In genomic region chr2:158926478-158926948, GRCh38 we compare ENCODE assay signal across 12 cellular contexts. TPM values are rescaled to one million over a fixed set of nuclear protein-coding genes. Genes with fewer than 3 reads are reported as not detected.
DNase-seq lines count a peak whose midpoint lies in the region; ATAC-seq and TF ChIP-seq lines count a peak whose summit lies in the region.
"Had no signal": no experiment of that assay in that cellular context is flagged by ENCODE, and none has a peak within 500 bp of the region (broad histone marks: within the 10 kb centered on the region; RNA-seq: fewer than 3 reads in every experiment).

No MANE protein-coding gene starts in this region.

- peaks cover 11% of the 10 kb centered on the region for H3K4me1 Mint-ChIP-seq in progenitor cell of endocrine pancreas (ENCODE audit: low read depth)

- H3K27me3 Mint-ChIP-seq in progenitor cell of endocrine pancreas = no peaks in the 10 kb centered on the region

- in situ Hi-C loops in ACHN (cut with HindIII; ENCODE audit: low pct_ligation_motif_present, low pct_unique_long_range_greater_than_20kb, low sequenced_read_pairs) = no loop called here
- in situ Hi-C loops in G401 (cut with HindIII; ENCODE audit: low sequenced_read_pairs) = no loop called here

- peaks cover 12% of the 10 kb centered on the region for H3K9me3 Mint-ChIP-seq in progenitor cell of endocrine pancreas (ENCODE audit: low read depth)

- H3K36me3 Mint-ChIP-seq in progenitor cell of endocrine pancreas (ENCODE audit: insufficient read depth) = no peaks in the 10 kb centered on the region

- DNase-seq in ACHN (peak; percentile 86), HCEC 1CT (peak; percentile 62), RWPE1 (ENCODE audit: low spot score) (peak; percentile 34), fibroblast of peridontal ligament (ENCODE audit: extremely low read depth) (peak; percentile 68), progenitor cell of endocrine pancreas (ENCODE audit: low spot score, unreplicated experiment) (no peak), G401 (ENCODE audit: low spot score) (no peak)
- no peak for DNase-seq in effector CD8-positive, alpha-beta T cell (lab: John Stamatoyannopoulos, UW)
- DNase-seq: activated T-cell treated with anti-CD3 and anti-CD28 coated beads for 4 hours; effector memory CD4-positive, alpha-beta T cell; NCI-H1436 had no signal

- CTCF ChIA-PET in RWPE1 (lab: Yijun Ruan, JAX) = no interaction called here

- H3K27ac ChIP-seq in RWPE1 = no peak overlapping the region
- H3K27ac ChIP-seq: skin epidermis had no signal

- POLR2A ChIA-PET in RWPE1 (lab: Yijun Ruan, JAX; ENCODE audit: low non-redundant PET) = interaction anchor here (0.6 to 0.7 kb wide), 2 partner anchors 13 to 258 kb away, joined by 4 read pairs; no protein-coding TSS in a partner anchor

- H3K27ac Mint-ChIP-seq in progenitor cell of endocrine pancreas = no peak overlapping the region

- TF ChIP-seq CTCF in RWPE1 (conservative IDR thresholded peaks at IDR 0.05; ENCODE audit: low read depth) (no peak), progenitor cell of endocrine pancreas (IDR thresholded peaks at IDR 0.05; ENCODE audit: unreplicated experiment) (no peak)

- ATAC-seq in GM21526 (IDR thresholded peaks at IDR 0.05; ENCODE audit: low FRiP score, unreplicated experiment) = no peak

- H3K4me3 Mint-ChIP-seq in progenitor cell of endocrine pancreas (ENCODE audit: low read depth) = no peak overlapping the region

RNA-seq across cellular contexts. Expression of gene TANC1, which starts 41.9 kb away (rescaled TPM):
- total RNA-seq in progenitor cell of endocrine pancreas = 29.8 and 33.8 TPM in 2 replicates
- 1.8 and 2.8 TPM in 2 replicates for total RNA-seq in G401 (2014; rRNA removed; shearing (Covaris generic))

Comparison
In these comparisons a context has a peak if more than half of its experiments do, and no peak if none do; other contexts are left out.
1. DNase-seq: peak in ACHN (single experiment), HCEC 1CT (single experiment), RWPE1 (single experiment) and fibroblast of peridontal ligament (single experiment); none in progenitor cell of endocrine pancreas (single experiment), effector CD8-positive, alpha-beta T cell (single experiment) and G401 (single experiment).